1 cellular context compared by ENCODE assay signal in genomic region chr9:37801959-37802711, GRCh38.
TF ChIP-seq lines count a peak whose summit lies in the region.

No MANE protein-coding gene starts in this region.

TF ChIP-seq in A549, 52 proteins besides CTCF, POLR2A, EP300 and RAD21 (continued from another document):
- no peak for TF ChIP-seq NFE2L2 (conservative IDR thresholded peaks at IDR 0.05; ENCODE audit: low read length)
- TF ChIP-seq TFCP2L1 (CRISPR knock-in tag; IDR thresholded peaks at IDR 0.05) = no peak
- no peak for TF ChIP-seq ZSCAN20 (CRISPR knock-in tag; IDR thresholded peaks at IDR 0.05)
- no peak for TF ChIP-seq ZFP36 (IDR thresholded peaks at IDR 0.05; ENCODE audit: borderline replicate concordance, partially characterized antibody)
- TF ChIP-seq BCL3 (IDR thresholded peaks at IDR 0.05) = no peak
- TF ChIP-seq EHMT2 (IDR thresholded peaks at IDR 0.05; ENCODE audit: low read depth) = no peak
